8 cellular contexts compared by ENCODE assay signal in the genomic region with DNA sequence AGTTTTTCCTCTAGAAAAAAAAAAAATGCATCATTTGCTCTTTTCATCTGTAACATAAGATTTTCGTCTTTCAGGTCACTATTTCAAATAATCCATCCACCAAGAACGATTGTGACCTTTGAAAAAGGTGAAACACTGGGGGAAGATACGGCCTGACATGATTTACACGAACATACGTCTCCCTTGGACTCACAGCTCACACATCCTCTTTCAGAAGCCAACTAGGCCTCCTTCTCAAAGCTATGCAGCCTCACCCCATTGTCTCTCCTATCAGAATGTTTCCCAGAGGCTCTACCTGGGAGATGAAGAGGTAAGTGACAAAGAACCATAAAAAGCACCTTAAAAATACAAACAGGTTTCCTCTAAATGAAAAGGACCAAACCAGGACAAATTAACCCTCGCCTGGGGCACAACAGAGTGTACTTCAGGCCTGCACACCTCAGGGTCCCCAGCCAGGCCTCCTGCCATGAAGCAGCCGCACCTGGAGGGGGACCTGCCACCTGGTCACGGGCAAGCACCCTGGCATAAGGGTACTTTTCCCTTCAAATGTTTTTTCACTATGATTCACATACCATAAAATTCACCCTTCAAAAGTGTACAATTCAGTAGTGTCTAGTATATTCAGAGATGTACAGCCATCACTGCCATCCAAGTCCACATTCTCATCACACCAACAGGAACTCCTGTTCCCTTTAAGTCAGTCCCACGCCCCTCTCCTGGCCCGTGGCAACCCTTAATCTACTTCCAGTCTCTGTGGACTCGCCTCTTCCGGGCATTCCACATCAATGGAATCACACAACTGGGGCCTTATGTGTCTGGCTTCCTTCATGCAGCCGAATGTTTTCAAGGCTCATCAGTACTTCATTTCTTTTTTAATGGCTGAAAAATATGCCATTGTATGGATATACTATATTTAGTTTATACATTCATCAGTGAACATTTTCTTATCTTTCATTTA. TPM values are rescaled to one million over a fixed set of nuclear protein-coding genes. Genes with fewer than 3 reads are reported as not detected.
A peak's percentile ranks its signal among the peaks of the same experiment; 100 is the strongest.
DNase-seq lines count a peak whose midpoint lies in the region; ATAC-seq and TF ChIP-seq lines count a peak whose summit lies in the region.

No MANE protein-coding gene starts in this region.

- TF ChIP-seq EP300 in neural cell (conservative IDR thresholded peaks at IDR 0.05; ENCODE audit: poor library complexity, severe bottlenecking), result no peak

- H3K79me2 ChIP-seq in neural cell (replicated peaks; ENCODE audit: insufficient read depth, low read length), result peaks cover 78% of the 10 kb centered on the region

- DNase-seq in EH (ENCODE audit: low read depth) (peak; percentile 45), LHCN-M2 (ENCODE audit: low read depth) (peak; percentile 70), H4 (ENCODE audit: low spot score) (no peak), NCI-H2171 treated with DMSO at 0.1 percent for 48 hours (lab: John Stamatoyannopoulos, UW) (no peak), NCI-H1436 treated with DMSO at 0.1 percent for 48 hours (lab: John Stamatoyannopoulos, UW) (no peak)

- peaks cover 12% of the 10 kb centered on the region for H3K36me3 ChIP-seq in neural cell (ENCODE audit: insufficient read depth, low read length)

- no peak overlapping the region for H2AFZ ChIP-seq in neural cell (ENCODE audit: low read depth, low read length)

- H3K27me3 ChIP-seq in neural cell (ENCODE audit: insufficient read depth, low read depth, low read length), result no peaks in the 10 kb centered on the region

- peak overlapping the region; percentile 12 for H3K9ac ChIP-seq in neural cell (ENCODE audit: low read length)

- peak; percentile 41 for ATAC-seq in GM21423 (IDR thresholded peaks at IDR 0.05; ENCODE audit: unreplicated experiment)

- H4K20me1 ChIP-seq in neural cell (ENCODE audit: insufficient read depth), result no peaks in the 10 kb centered on the region

- H3K4me2 ChIP-seq in neural cell (ENCODE audit: low read length), result no peak overlapping the region

- H3K4me3 ChIP-seq in neural cell (ENCODE audit: low read length), result peak overlapping the region; percentile 12

- TF ChIP-seq RAD21 in neural cell (conservative IDR thresholded peaks at IDR 0.05), result no peak

- H3K9me2 ChIP-seq in neural cell (ENCODE audit: insufficient read depth, low read length), result no peaks in the 10 kb centered on the region

- H3K27ac ChIP-seq in cingulate gyrus (ENCODE audit: low read depth, low read length), result peak overlapping the region; percentile 26
- peak overlapping the region; percentile 34 for H3K27ac ChIP-seq in neural cell (ENCODE audit: low read length)

- TF ChIP-seq CTCF in neural cell (IDR thresholded peaks at IDR 0.05; ENCODE audit: poor library complexity, severe bottlenecking), result no peak

- H3K9me3 ChIP-seq in neural cell (ENCODE audit: low read length), result no peaks in the 10 kb centered on the region

- H3F3A ChIP-seq in neural cell (ENCODE audit: insufficient read depth, low read length, poor library complexity, severe bottlenecking), result peaks cover 5% of the 10 kb centered on the region

TF ChIP-seq in neural cell, 6 proteins besides CTCF, POLR2A, EP300 and RAD21:
- TF ChIP-seq, protein P1, sequence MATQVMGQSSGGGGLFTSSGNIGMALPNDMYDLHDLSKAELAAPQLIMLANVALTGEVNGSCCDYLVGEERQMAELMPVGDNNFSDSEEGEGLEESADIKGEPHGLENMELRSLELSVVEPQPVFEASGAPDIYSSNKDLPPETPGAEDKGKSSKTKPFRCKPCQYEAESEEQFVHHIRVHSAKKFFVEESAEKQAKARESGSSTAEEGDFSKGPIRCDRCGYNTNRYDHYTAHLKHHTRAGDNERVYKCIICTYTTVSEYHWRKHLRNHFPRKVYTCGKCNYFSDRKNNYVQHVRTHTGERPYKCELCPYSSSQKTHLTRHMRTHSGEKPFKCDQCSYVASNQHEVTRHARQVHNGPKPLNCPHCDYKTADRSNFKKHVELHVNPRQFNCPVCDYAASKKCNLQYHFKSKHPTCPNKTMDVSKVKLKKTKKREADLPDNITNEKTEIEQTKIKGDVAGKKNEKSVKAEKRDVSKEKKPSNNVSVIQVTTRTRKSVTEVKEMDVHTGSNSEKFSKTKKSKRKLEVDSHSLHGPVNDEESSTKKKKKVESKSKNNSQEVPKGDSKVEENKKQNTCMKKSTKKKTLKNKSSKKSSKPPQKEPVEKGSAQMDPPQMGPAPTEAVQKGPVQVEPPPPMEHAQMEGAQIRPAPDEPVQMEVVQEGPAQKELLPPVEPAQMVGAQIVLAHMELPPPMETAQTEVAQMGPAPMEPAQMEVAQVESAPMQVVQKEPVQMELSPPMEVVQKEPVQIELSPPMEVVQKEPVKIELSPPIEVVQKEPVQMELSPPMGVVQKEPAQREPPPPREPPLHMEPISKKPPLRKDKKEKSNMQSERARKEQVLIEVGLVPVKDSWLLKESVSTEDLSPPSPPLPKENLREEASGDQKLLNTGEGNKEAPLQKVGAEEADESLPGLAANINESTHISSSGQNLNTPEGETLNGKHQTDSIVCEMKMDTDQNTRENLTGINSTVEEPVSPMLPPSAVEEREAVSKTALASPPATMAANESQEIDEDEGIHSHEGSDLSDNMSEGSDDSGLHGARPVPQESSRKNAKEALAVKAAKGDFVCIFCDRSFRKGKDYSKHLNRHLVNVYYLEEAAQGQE (IDR thresholded peaks at IDR 0.05; ENCODE audit: borderline replicate concordance), result no peak
- TF ChIP-seq EZH2 (IDR thresholded peaks at IDR 0.05; ENCODE audit: borderline replicate concordance, insufficient read depth, low read length, poor library complexity, severe bottlenecking) (no peak), TAF1 (IDR thresholded peaks at IDR 0.05; ENCODE audit: low read depth) (no peak), POLR2AphosphoS5 (IDR thresholded peaks at IDR 0.05) (no peak), SMC3 (conservative IDR thresholded peaks at IDR 0.05; ENCODE audit: poor library complexity) (no peak), MXI1 (conservative IDR thresholded peaks at IDR 0.05; ENCODE audit: poor library complexity, severe bottlenecking) (no peak)

RNA-seq across cellular contexts. Expression of a gene that starts 5.4 kb away (rescaled TPM):
- 35.8 and 47.6 TPM in 2 replicates for total RNA-seq in LHCN-M2 (2014; rRNA removed)
- polyA plus RNA-seq in LHCN-M2 (2012), result 22.0 TPM
- polyA plus RNA-seq in neural cell, result 34.7 and 52.2 TPM in 2 replicates
- polyA minus RNA-seq in neural cell, result 34.8 and 42.1 TPM in 2 replicates
- total RNA-seq in H4 (2014; rRNA removed; shearing (Covaris generic)), result 9.9 and 14.6 TPM in 2 replicates

RNA-seq across cellular contexts. Expression of a gene that starts 34.9 kb away (rescaled TPM):
- not detected in 2 replicates for total RNA-seq in LHCN-M2 (2014; rRNA removed)
- not detected for polyA plus RNA-seq in LHCN-M2 (2012)
- 3.9 and 5.1 TPM in 2 replicates for polyA plus RNA-seq in neural cell
- 3.4 and 4.7 TPM in 2 replicates for polyA minus RNA-seq in neural cell
- not detected in 2 replicates for total RNA-seq in H4 (2014; rRNA removed; shearing (Covaris generic))

Comparison
In these comparisons a context has a peak if more than half of its experiments do, and no peak if none do; other contexts are left out.
1. DNase-seq: peak in EH (single experiment) and LHCN-M2 (single experiment); none in H4 (single experiment), NCI-H2171 treated with DMSO at 0.1 percent for 48 hours (single experiment) and NCI-H1436 treated with DMSO at 0.1 percent for 48 hours (single experiment).